ENCODE assay signal across 8 cellular contexts in genomic region chr9:66890334-66890733, GRCh38.
A peak's percentile ranks its signal among the peaks of the same experiment; 100 is the strongest.
DNase-seq lines count a peak whose midpoint lies in the region; ATAC-seq lines count a peak whose summit lies in the region.
"Not testable (repeated sequence)": the region's sequence is repeated elsewhere in the genome, so short reads cannot be mapped to it uniquely, and the experiment has no call there.

No MANE protein-coding gene starts in this region.

- H3K36me3 Mint-ChIP-seq in memory B cell, result not testable (repeated sequence)

- not testable (repeated sequence) for DNase-seq in memory B cell (ENCODE audit: low spot score in 2 of 2)

- H3K27me3 Mint-ChIP-seq in memory B cell, result not testable (repeated sequence)

- ATAC-seq in GM18511 (IDR thresholded peaks at IDR 0.05; ENCODE audit: unreplicated experiment) (peak; percentile 94), GM19043 (IDR thresholded peaks at IDR 0.05; ENCODE audit: low read depth, unreplicated experiment) (peak; percentile 95), GM19468 (IDR thresholded peaks at IDR 0.05; ENCODE audit: extremely low read depth, unreplicated experiment) (peak; percentile 71), GM21717 (IDR thresholded peaks at IDR 0.05; ENCODE audit: unreplicated experiment) (peak; percentile 74), HG02852 (IDR thresholded peaks at IDR 0.05; ENCODE audit: unreplicated experiment) (peak; percentile 84), HG03064 (IDR thresholded peaks at IDR 0.05; ENCODE audit: low read depth, unreplicated experiment) (peak; percentile 78), HG03439 (IDR thresholded peaks at IDR 0.05; ENCODE audit: unreplicated experiment) (peak; percentile 64), memory B cell (ENCODE audit: low read depth) (peak; percentile 21)

- H3K9me3 Mint-ChIP-seq in memory B cell, result not testable (repeated sequence)

- not testable (repeated sequence) for H3K4me1 Mint-ChIP-seq in memory B cell

- not testable (repeated sequence) for H3K4me3 Mint-ChIP-seq in memory B cell

- H3K27ac Mint-ChIP-seq in memory B cell, result not testable (repeated sequence)

Comparison
In these comparisons a context has a peak if more than half of its experiments do, and no peak if none do; other contexts are left out.
1. ATAC-seq: peak in every context shown above with its lines; median percentile 95 in GM19043; 94 in GM18511; 84 in HG02852; 78 in HG03064; 74 in GM21717; 71 in GM19468; 64 in HG03439; 21 in memory B cell.